Comparison of ENCODE assay signal across 13 cellular contexts in the genomic region with DNA sequence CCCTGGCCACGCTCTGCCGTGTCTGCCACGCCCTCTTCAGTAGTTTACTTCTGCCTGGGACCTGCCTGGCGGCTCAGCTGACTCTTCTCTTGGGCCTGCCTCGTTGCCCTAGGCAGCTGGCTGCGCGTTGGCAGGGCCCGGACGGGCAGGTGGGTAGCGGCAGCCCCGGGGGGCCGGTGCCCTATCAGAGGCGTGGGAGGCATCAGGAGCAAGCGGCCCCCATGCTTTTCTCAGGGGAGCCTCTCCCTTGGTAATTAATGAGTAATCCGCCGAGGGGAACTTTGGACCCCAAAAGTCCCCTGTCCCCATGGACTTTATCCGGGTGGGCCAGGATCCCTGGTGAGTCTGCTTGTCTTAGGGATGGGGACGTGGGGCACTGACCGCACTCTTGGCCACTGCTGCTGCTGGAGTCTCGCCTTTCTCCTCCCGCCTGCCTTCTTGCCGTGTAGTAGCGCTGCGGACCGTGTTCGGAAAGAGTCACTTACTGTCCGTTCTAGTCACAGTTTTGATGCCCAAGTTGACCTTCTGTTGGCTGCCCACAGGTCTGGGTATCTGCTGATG. TPM values are rescaled to one million over a fixed set of nuclear protein-coding genes. Genes with fewer than 3 reads are reported as not detected.
DNase-seq lines count a peak whose midpoint lies in the region; ATAC-seq and TF ChIP-seq lines count a peak whose summit lies in the region.
"Had no signal": no experiment of that assay in that cellular context is flagged by ENCODE, and none has a peak within 500 bp of the region (broad histone marks: within the 10 kb centered on the region; RNA-seq: fewer than 3 reads in every experiment).

No MANE protein-coding gene starts in this region.

- no peak overlapping the region for H4K91ac ChIP-seq in trophoblast cell (ENCODE audit: low read depth, low read length)

- H3K79me2 ChIP-seq in trophoblast cell (ENCODE audit: control insufficient read depth, insufficient read depth, low read length, poor library complexity), result peaks cover 36% of the 10 kb centered on the region

- no peak for ATAC-seq in CD4-positive, alpha-beta T cell (ENCODE audit: poor library complexity)

- no peak overlapping the region for H3K27ac Mint-ChIP-seq in CD4-positive, alpha-beta T cell
- H3K27ac Mint-ChIP-seq in glutamatergic neuron (ENCODE audit: unreplicated experiment), result peak overlapping the region; percentile 79

- H3K14ac ChIP-seq in trophoblast cell (ENCODE audit: low read length), result no peak overlapping the region

- H3K9ac ChIP-seq in trophoblast cell (ENCODE audit: low read length), result no peak overlapping the region

- H3K18ac ChIP-seq in trophoblast cell (ENCODE audit: low read length), result no peak overlapping the region

- H3K4me3 ChIP-seq in LNCaP clone FGC (ENCODE audit: low read depth, low read length) (peak overlapping the region; percentile 11; the same call in 1 of the 2 replicates), trophoblast cell (ENCODE audit: low read depth, low read length) (no peak overlapping the region)
- H3K4me3 ChIP-seq: PC-9 had no signal

- no peak overlapping the region for H2BK5ac ChIP-seq in trophoblast cell (ENCODE audit: low read depth, low read length, poor library complexity)

- no peaks in the 10 kb centered on the region for H3K27me3 Mint-ChIP-seq in CD4-positive, alpha-beta T cell
- H3K27me3 Mint-ChIP-seq in glutamatergic neuron (ENCODE audit: unreplicated experiment), result peaks cover 18% of the 10 kb centered on the region

- no peaks in the 10 kb centered on the region for H3K79me1 ChIP-seq in trophoblast cell (ENCODE audit: low read length)

- peaks cover 22 to 27% of the 10 kb centered on the region in 2 experiments for H3K4me1 ChIP-seq in trophoblast cell (ENCODE audit: control insufficient read depth in 1 of 2, insufficient read depth in 2 of 2, low read length in 2 of 2)

- H3K9me3 Mint-ChIP-seq in CD4-positive, alpha-beta T cell, result no peaks in the 10 kb centered on the region
- H3K9me3 Mint-ChIP-seq in glutamatergic neuron (ENCODE audit: unreplicated experiment), result peaks cover 21% of the 10 kb centered on the region

- TF ChIP-seq CTCF in CD4-positive, alpha-beta T cell (IDR thresholded peaks at IDR 0.05), result no peak
- no peak for TF ChIP-seq CTCF in LNCaP clone FGC (IDR thresholded peaks at IDR 0.05; ENCODE audit: control insufficient read depth, extremely low read depth, insufficient read depth)
- no peak for TF ChIP-seq CTCF in glutamatergic neuron (IDR thresholded peaks at IDR 0.05; ENCODE audit: partially characterized antibody, unreplicated experiment)

- H3K36me3 Mint-ChIP-seq in CD4-positive, alpha-beta T cell (ENCODE audit: low read depth), result peaks cover 62% of the 10 kb centered on the region
- no peaks in the 10 kb centered on the region for H3K36me3 Mint-ChIP-seq in glutamatergic neuron (ENCODE audit: unreplicated experiment)

- H3K4me1 Mint-ChIP-seq in CD4-positive, alpha-beta T cell (ENCODE audit: low read depth), result peaks cover 70% of the 10 kb centered on the region
- peaks cover 46% of the 10 kb centered on the region for H3K4me1 Mint-ChIP-seq in glutamatergic neuron (ENCODE audit: low read depth, unreplicated experiment)

- POLR2A ChIA-PET in CD4-positive, alpha-beta T cell (lab: Charles Lee), result interaction anchor here (0.5 to 2.0 kb wide), 3 partner anchors 10 to 50 kb away, joined by 3 to 5 read pairs (median 3); a partner anchor contains a TSS

- DNase-seq in CD4-positive, alpha-beta T cell, result no peak
- no peak for DNase-seq in LNCaP clone FGC (ENCODE audit: low read depth)
- DNase-seq in glutamatergic neuron, result peak; percentile 18
- no peak for DNase-seq in trophoblast cell
- no peak for DNase-seq in pons (ENCODE audit: low spot score)
- no peak for DNase-seq in NCI-H524 (lab: John Stamatoyannopoulos, UW)
- DNase-seq in nucleus accumbens (lab: John Stamatoyannopoulos, UW), result no peak
- DNase-seq: brain microvascular endothelial cell, mesendoderm, NCI-H1105, NCI-H446 treated with DMSO at 0.1 percent for 48 hours, PC-9, T-helper 1 cell had no signal

- no peak overlapping the region for H4K12ac ChIP-seq in trophoblast cell (ENCODE audit: low read depth, low read length)

- H2AFZ ChIP-seq in trophoblast cell (ENCODE audit: insufficient read depth, low read length, poor library complexity), result no peak overlapping the region
- H2AFZ ChIP-seq: PC-9 had no signal

- H3K9me3 ChIP-seq in CD4-positive, alpha-beta T cell (ENCODE audit: control insufficient read depth, low read length), result peaks cover 9% of the 10 kb centered on the region
- H3K9me3 ChIP-seq in trophoblast cell (ENCODE audit: insufficient read depth, low read depth, low read length), result peaks cover 22% of the 10 kb centered on the region

- H2AK5ac ChIP-seq in trophoblast cell (ENCODE audit: low read length), result no peak overlapping the region

- H4K8ac ChIP-seq in trophoblast cell (ENCODE audit: low read depth, low read length), result no peak overlapping the region

- CTCF ChIA-PET in CD4-positive, alpha-beta T cell (lab: Charles Lee), result no interaction called here

- peak overlapping the region; percentile 78 for H3K4me3 Mint-ChIP-seq in CD4-positive, alpha-beta T cell
- H3K4me3 Mint-ChIP-seq in glutamatergic neuron (ENCODE audit: unreplicated experiment), result peak overlapping the region; percentile 59

- no peaks in the 10 kb centered on the region for H3K27me3 ChIP-seq in CD4-positive, alpha-beta T cell (ENCODE audit: control insufficient read depth, insufficient read depth, low read length)
- no peaks in the 10 kb centered on the region for H3K27me3 ChIP-seq in trophoblast cell (ENCODE audit: insufficient read depth, low read length)
- H3K27me3 ChIP-seq: brain microvascular endothelial cell had no signal

- intact Hi-C loops in CD4-positive, alpha-beta T cell (cut with DNase I, micrococcal nuclease), result no loop called here

- peaks cover 26 to 29% of the 10 kb centered on the region in 2 experiments for H3K36me3 ChIP-seq in trophoblast cell (ENCODE audit: control insufficient read depth in 1 of 2, insufficient read depth in 2 of 2, low read length in 2 of 2)

- WGBS in trophoblast cell (ENCODE audit: extremely low coverage, insufficient coverage, insufficient read length), result no CpG with 5 or more reads among the region's 27 CpGs

- peak overlapping the region; percentile 53 for H3K4ac ChIP-seq in trophoblast cell (ENCODE audit: low read depth, low read length)

- H3K4me2 ChIP-seq in trophoblast cell (ENCODE audit: low read length), result no peak overlapping the region
- H3K4me2 ChIP-seq: PC-9 had no signal

- H3K23ac ChIP-seq in trophoblast cell (ENCODE audit: low read length), result no peak overlapping the region

- H3K27ac ChIP-seq in CD4-positive, alpha-beta T cell (ENCODE audit: low read depth, low read length), result no peak overlapping the region
- H3K27ac ChIP-seq in trophoblast cell (ENCODE audit: low read depth, low read length), result no peak overlapping the region
- H3K27ac ChIP-seq: brain microvascular endothelial cell, PC-9 had no signal

- no peak overlapping the region for H2BK120ac ChIP-seq in trophoblast cell (ENCODE audit: insufficient read depth, low read length, poor library complexity)

- H2BK12ac ChIP-seq in trophoblast cell (ENCODE audit: low read length), result no peak overlapping the region

RNA-seq across cellular contexts. Expression of a gene that starts 22.7 kb away (rescaled TPM):
- total RNA-seq in CD4-positive, alpha-beta T cell, result 100 to 1,000 TPM; 286 to 324 TPM
- total RNA-seq in glutamatergic neuron (ENCODE audit: unreplicated experiment), result 143 TPM
- polyA plus RNA-seq in trophoblast cell (2013), result 73.3 and 73.7 TPM in 2 replicates

RNA-seq across cellular contexts. Expression of a gene that starts 56.2 kb away (rescaled TPM):
- total RNA-seq in CD4-positive, alpha-beta T cell, result 10 to 100 TPM; 51.7 to 53.1 TPM
- total RNA-seq in glutamatergic neuron (ENCODE audit: unreplicated experiment), result 111 TPM
- 85.8 and 86.1 TPM in 2 replicates for polyA plus RNA-seq in trophoblast cell (2013)
